19 cellular contexts compared by ENCODE assay signal in the genomic region with DNA sequence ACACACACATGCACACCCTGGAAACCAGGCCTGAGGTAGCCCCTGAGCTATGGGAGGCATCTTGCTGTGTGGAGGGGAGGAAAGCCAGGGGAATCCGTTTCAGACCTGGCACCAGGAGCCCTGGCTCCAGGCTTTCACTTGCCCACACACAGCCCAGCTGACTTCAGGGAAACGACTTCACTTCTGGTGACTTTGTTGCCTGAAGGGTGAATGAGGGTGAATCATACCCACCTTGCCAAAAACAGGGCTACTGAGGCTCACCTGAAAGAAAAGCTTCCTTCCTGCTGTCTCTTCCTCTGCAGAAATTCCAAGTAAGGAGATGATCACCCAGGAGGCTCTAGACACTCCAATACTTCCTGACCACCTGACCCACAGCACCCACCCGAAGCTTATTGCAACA.
"Had no signal": no experiment of that assay in that cellular context is flagged by ENCODE, and none has a peak within 500 bp of the region (broad histone marks: within the 10 kb centered on the region; RNA-seq: fewer than 3 reads in every experiment).

No MANE protein-coding gene starts in this region.

- H3K4me1 Mint-ChIP-seq: activated T-helper 17 cell treated with anti-CD3 and anti-CD28 coated beads, Interleukin-2, amount 50 U/mL, for 72 hours; brain; central memory CD8-positive, alpha-beta T cell had no signal

- H3K36me3 Mint-ChIP-seq: activated naive CD4-positive, alpha-beta T cell treated with anti-CD3 and anti-CD28 coated beads, Interleukin-2, amount 50 U/mL, for 72 hours; brain; mesothelial cell of epicardium; naive thymus-derived CD8-positive, alpha-beta T cell had no signal

- DNase-seq: activated CD4-positive, alpha-beta T cell treated with anti-CD3 and anti-CD28 coated beads, Interleukin-2, amount 50 U/mL, for 1 hour; activated CD4-positive, CD25-positive, alpha-beta regulatory T cell treated with anti-CD3 and anti-CD28 coated beads, Interleukin-2, amount 50 U/mL, for 72 hours; activated CD8-positive, alpha-beta T cell treated with anti-CD3 and anti-CD28 coated beads, Interleukin-2, amount 10 ng/mL, durations not matched to agents 7 days and 5 days; activated T-cell treated with anti-CD3 and anti-CD28 coated beads, Interleukin-2, amount 50 U/mL, for 24 hours; aorta; effector memory CD8-positive, alpha-beta T cell; foreskin fibroblast; left ventricle myocardium inferior; naive thymus-derived CD8-positive, alpha-beta T cell; stimulated activated CD4-positive, alpha-beta T cell treated with anti-CD3 and anti-CD28 coated beads, Interleukin-4, amount 100 ng/mL, for 1 hour; stimulated activated naive CD4-positive, alpha-beta T cell; testis had no signal

- H3K4me3 Mint-ChIP-seq: activated CD8-positive, alpha-beta T cell treated with anti-CD3 and anti-CD28 coated beads, Interleukin-2, amount 10 ng/mL, durations not matched to agents 7 days and 5 days; activated T-cell treated with anti-CD3 and anti-CD28 coated beads, Interleukin-2, amount 50 U/mL, for 24 hours; activated T-helper 17 cell treated with anti-CD3 and anti-CD28 coated beads, Interleukin-2, amount 50 U/mL, for 72 hours; brain; central memory CD8-positive, alpha-beta T cell; effector memory CD8-positive, alpha-beta T cell; mesothelial cell of epicardium; naive thymus-derived CD8-positive, alpha-beta T cell; T-helper 2 cell treated with Interferon-gamma antibody and Interleukin-4, amounts not matched to agents 5 μg/mL and 100 μg/mL, for 36 hours had no signal

- ATAC-seq: activated CD8-positive, alpha-beta T cell treated with anti-CD3 and anti-CD28 coated beads, Interleukin-2, amount 10 ng/mL, durations not matched to agents 7 days and 5 days; activated naive CD4-positive, alpha-beta T cell treated with anti-CD3 and anti-CD28 coated beads, Interleukin-2, amount 50 U/mL, for 72 hours; activated T-helper 17 cell treated with anti-CD3 and anti-CD28 coated beads, Interleukin-2, amount 50 U/mL, for 72 hours; effector memory CD8-positive, alpha-beta T cell; naive thymus-derived CD8-positive, alpha-beta T cell had no signal

- H3K9me3 Mint-ChIP-seq: activated naive CD4-positive, alpha-beta T cell treated with anti-CD3 and anti-CD28 coated beads, Interleukin-2, amount 50 U/mL, for 72 hours; activated T-cell treated with anti-CD3 and anti-CD28 coated beads, Interleukin-2, amount 50 U/mL, for 24 hours; activated T-helper 17 cell treated with anti-CD3 and anti-CD28 coated beads, Interleukin-2, amount 50 U/mL, for 72 hours; brain; central memory CD8-positive, alpha-beta T cell; effector memory CD8-positive, alpha-beta T cell; mesothelial cell of epicardium; naive thymus-derived CD8-positive, alpha-beta T cell; T-helper 2 cell treated with Interferon-gamma antibody and Interleukin-4, amounts not matched to agents 5 μg/mL and 100 μg/mL, for 36 hours had no signal

- H3K27ac Mint-ChIP-seq: activated CD8-positive, alpha-beta T cell treated with anti-CD3 and anti-CD28 coated beads, Interleukin-2, amount 10 ng/mL, durations not matched to agents 7 days and 5 days; activated naive CD4-positive, alpha-beta T cell treated with anti-CD3 and anti-CD28 coated beads, Interleukin-2, amount 50 U/mL, for 72 hours; activated T-cell treated with anti-CD3 and anti-CD28 coated beads, Interleukin-2, amount 50 U/mL, for 24 hours; activated T-helper 17 cell treated with anti-CD3 and anti-CD28 coated beads, Interleukin-2, amount 50 U/mL, for 72 hours; brain; effector memory CD8-positive, alpha-beta T cell; mesothelial cell of epicardium; progenitor cell of endocrine pancreas; T-helper 2 cell treated with Interferon-gamma antibody and Interleukin-4, amounts not matched to agents 5 μg/mL and 100 μg/mL, for 36 hours had no signal
